In genomic region chr13:19818223-19818842, GRCh38 we compare ENCODE assay signal across 9 cellular contexts. TPM values are rescaled to one million over a fixed set of nuclear protein-coding genes. Genes with fewer than 3 reads are reported as not detected.
DNase-seq lines count a peak whose midpoint lies in the region; ATAC-seq and TF ChIP-seq lines count a peak whose summit lies in the region.
"Had no signal": no experiment of that assay in that cellular context is flagged by ENCODE, and none has a peak within 500 bp of the region (broad histone marks: within the 10 kb centered on the region; RNA-seq: fewer than 3 reads in every experiment).

No MANE protein-coding gene starts in this region.

- intact Hi-C loops in sigmoid colon (cut with DNase I): no loop called here

- 54% methylated on average over 25 of the region's 27 CpGs for WGBS in mesenchymal stem cell
- WGBS in sigmoid colon, 2 donors: 74 to 86% methylated on average over 27 of the region's 27 CpGs

- TF ChIP-seq EP300 in sigmoid colon (IDR thresholded peaks at IDR 0.05): no peak

- TF ChIP-seq CTCF in GM10266 (IDR thresholded peaks at IDR 0.05; ENCODE audit: control insufficient read depth, insufficient read depth, low read depth, missing control alignments) (peak; percentile 49), chondrocyte (IDR thresholded peaks at IDR 0.05) (peak; percentile 71), sigmoid colon (IDR thresholded peaks at IDR 0.05) (peak in 1 of 4 experiments; percentile 39)

- H2BK12ac ChIP-seq in mesenchymal stem cell (ENCODE audit: low read length in 2 of 2): no peak overlapping the region

- H3K27ac Mint-ChIP-seq in chondrocyte (ENCODE audit: unreplicated experiment): peak overlapping the region; percentile 12

- H3K18ac ChIP-seq in mesenchymal stem cell (ENCODE audit: low read depth in 1 of 2, low read length in 2 of 2): no peak overlapping the region

- H3K4me1 Mint-ChIP-seq in chondrocyte (ENCODE audit: low read depth): peaks cover 10% of the 10 kb centered on the region

- no peaks in the 10 kb centered on the region for H3K27me3 Mint-ChIP-seq in chondrocyte (ENCODE audit: low read depth)

- no peak overlapping the region for H3K14ac ChIP-seq in mesenchymal stem cell (ENCODE audit: low read length in 2 of 2)

- H3K9me3 Mint-ChIP-seq in chondrocyte (ENCODE audit: low read depth): no peaks in the 10 kb centered on the region

- no peak overlapping the region for H3K23ac ChIP-seq in mesenchymal stem cell (ENCODE audit: low read length in 2 of 2)

- peaks cover 22% of the 10 kb centered on the region for H3K79me1 ChIP-seq in mesenchymal stem cell (replicated peaks; ENCODE audit: low read length, poor library complexity, severe bottlenecking)

- TF ChIP-seq POLR2A in sigmoid colon (IDR thresholded peaks at IDR 0.05): no peak

- no peak overlapping the region for H2BK5ac ChIP-seq in mesenchymal stem cell (ENCODE audit: low read depth, low read length, poor library complexity, severe bottlenecking)

- ATAC-seq in GM19324 (IDR thresholded peaks at IDR 0.05; ENCODE audit: low FRiP score, unreplicated experiment): no peak

- peak overlapping the region; percentile 70 for H4K8ac ChIP-seq in mesenchymal stem cell (ENCODE audit: low read length)

- H4K91ac ChIP-seq in mesenchymal stem cell (ENCODE audit: low read length): peak overlapping the region; percentile 64

- H3K27me3 ChIP-seq in mesenchymal stem cell (ENCODE audit: control insufficient read depth in 1 of 2, insufficient read depth in 1 of 2, low read length in 2 of 2) (no peaks in the 10 kb centered on the region), sigmoid colon (no peaks in the 10 kb centered on the region)

- no peak overlapping the region for H3K4me2 ChIP-seq in mesenchymal stem cell (ENCODE audit: low read length, poor library complexity, severe bottlenecking)

- H3K9ac ChIP-seq in mesenchymal stem cell (ENCODE audit: low read length): no peak overlapping the region

- H2BK15ac ChIP-seq in mesenchymal stem cell (ENCODE audit: low read depth, poor library complexity, severe bottlenecking): no peak overlapping the region

- H2AK5ac ChIP-seq in mesenchymal stem cell (ENCODE audit: low read length, severe bottlenecking): no peak overlapping the region

- no peak overlapping the region for H3K4ac ChIP-seq in mesenchymal stem cell (ENCODE audit: low read depth in 1 of 2, low read length in 2 of 2)

- no peak overlapping the region for H2AFZ ChIP-seq in mesenchymal stem cell (ENCODE audit: low read depth, low read length)

- DNase-seq in GM10266 (ENCODE audit: extremely low spot score): no peak
- DNase-seq in UCSD-AML1 (lab: John Stamatoyannopoulos, UW; ENCODE audit: unreplicated experiment): peak; percentile 21
- peak; percentile 85 for DNase-seq in chondrocyte (ENCODE audit: low spot score)
- DNase-seq in mesenchymal stem cell: peak; percentile 28
- DNase-seq in ureter (ENCODE audit: low spot score): peak; percentile 52
- DNase-seq in sigmoid colon: no peak
- DNase-seq in DMS114 treated with DMSO at 0.1 percent for 48 hours (lab: John Stamatoyannopoulos, UW; ENCODE audit: unreplicated experiment): no peak

- no peak overlapping the region for H3K27ac ChIP-seq in mesenchymal stem cell (ENCODE audit: low read length, poor library complexity, severe bottlenecking)
- no peak overlapping the region for H3K27ac ChIP-seq in sigmoid colon
- H3K27ac ChIP-seq: epithelial cell of prostate had no signal

- no peaks in the 10 kb centered on the region for H3K9me3 ChIP-seq in mesenchymal stem cell (ENCODE audit: control insufficient read depth, low read length)
- no peaks in the 10 kb centered on the region for H3K9me3 ChIP-seq in sigmoid colon

- no peak overlapping the region for H3K4me3 Mint-ChIP-seq in chondrocyte (ENCODE audit: unreplicated experiment)

- H3K36me3 ChIP-seq in mesenchymal stem cell (ENCODE audit: control insufficient read depth in 1 of 2, insufficient read depth in 2 of 2, low read depth in 1 of 2, low read length in 2 of 2): peaks cover 20 to 28% of the 10 kb centered on the region in 2 experiments
- H3K36me3 ChIP-seq in sigmoid colon: peaks cover 0 to 33% (median 12%) of the 10 kb centered on the region in 4 donors

- H3K36me3 Mint-ChIP-seq in chondrocyte (ENCODE audit: low read depth): peaks cover 15% of the 10 kb centered on the region

- H3K4me1 ChIP-seq in mesenchymal stem cell (ENCODE audit: control insufficient read depth, insufficient read depth, low read depth, low read length) (peaks cover 7% of the 10 kb centered on the region), sigmoid colon (no peaks in the 10 kb centered on the region)

- H3K4me3 ChIP-seq in mesenchymal stem cell (ENCODE audit: insufficient read depth in 1 of 2, low read depth in 1 of 2, low read length in 2 of 2) (no peak overlapping the region), sigmoid colon (no peak overlapping the region)

- no peak overlapping the region for H2BK120ac ChIP-seq in mesenchymal stem cell (ENCODE audit: low read depth, low read length)

RNA-seq across cellular contexts. Expression of gene PSPC1, which starts 35.6 kb away (rescaled TPM):
- 32.6 to 45.7 TPM (median 35.1 TPM) in 3 replicates for total RNA-seq in chondrocyte
- 42.2 TPM for polyA plus RNA-seq in mesenchymal stem cell (2013, experiment 1 of 2)
- polyA plus RNA-seq in mesenchymal stem cell (2013, experiment 2 of 2): 42.5 TPM
- 89.8 TPM for total RNA-seq in ureter
- 10 to 100 TPM; 48.2 to 85.3 (median 58.6) TPM for total RNA-seq in sigmoid colon
- polyA plus RNA-seq in sigmoid colon: 10 to 100 TPM; 15.3 to 28.3 (median 25.8) TPM

RNA-seq across cellular contexts. Expression of gene ZMYM5, which starts 45.1 kb away (rescaled TPM):
- total RNA-seq in chondrocyte: 13.3 to 15.8 TPM (median 14.0 TPM) in 3 replicates
- 12.2 TPM for polyA plus RNA-seq in mesenchymal stem cell (2013, experiment 1 of 2)
- polyA plus RNA-seq in mesenchymal stem cell (2013, experiment 2 of 2): 13.4 TPM
- 20.8 TPM for total RNA-seq in ureter
- total RNA-seq in sigmoid colon: 10 to 100 TPM; 14.7 to 24.5 (median 17.4) TPM
- 1 to 10 TPM; 6.2 to 6.6 (median 6.3) TPM for polyA plus RNA-seq in sigmoid colon

Comparison
In these comparisons a context has a peak if more than half of its experiments do, and no peak if none do; other contexts are left out.
1. DNase-seq: peak in UCSD-AML1 (single experiment), chondrocyte (single experiment), mesenchymal stem cell (single experiment) and ureter (single experiment); none in GM10266 (single experiment), sigmoid colon (single experiment) and DMS114 treated with DMSO at 0.1 percent for 48 hours (single experiment).